33 cellular contexts compared by ENCODE assay signal in the genomic region with DNA sequence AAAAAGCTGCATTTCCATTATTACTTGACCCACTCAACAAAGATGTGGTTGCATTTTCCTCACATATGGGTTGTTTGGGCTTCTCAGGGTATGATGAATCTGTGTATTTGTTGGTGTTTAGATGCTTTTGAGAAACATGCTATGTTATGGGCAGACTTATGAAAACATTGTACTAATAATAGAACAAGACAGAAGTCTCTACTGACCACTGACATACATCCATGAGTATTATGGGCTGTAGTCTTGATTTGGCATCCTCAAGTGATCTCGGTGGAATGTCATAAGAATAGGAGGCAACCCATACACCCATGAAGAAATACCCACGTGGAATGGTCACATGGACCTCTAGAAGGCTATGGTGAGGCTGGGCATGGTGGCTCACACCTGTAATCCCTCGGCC.
"Had no signal": no experiment of that assay in that cellular context is flagged by ENCODE, and none has a peak within 500 bp of the region (broad histone marks: within the 10 kb centered on the region; RNA-seq: fewer than 3 reads in every experiment).

No MANE protein-coding gene starts in this region.

- H3K36me3 Mint-ChIP-seq: activated naive CD8-positive, alpha-beta T cell treated with anti-CD3 and anti-CD28 coated beads for 36 hours had no signal

- ATAC-seq: activated CD8-positive, alpha-beta T cell treated with anti-CD3 and anti-CD28 coated beads for 36 hours; activated T-cell treated with anti-CD3 and anti-CD28 coated beads, Interleukin-2, amount 50 U/mL, for 72 hours; activated T-helper 17 cell treated with anti-CD3 and anti-CD28 coated beads, Interleukin-2, amount 50 U/mL, for 72 hours; PC-3 had no signal

- H3K27ac Mint-ChIP-seq: activated CD4-positive, alpha-beta T cell treated with anti-CD3 and anti-CD28 coated beads, Interleukin-2, amount 10 ng/mL, durations not matched to agents 24 days and 14 days; activated CD8-positive, alpha-beta T cell treated with anti-CD3 and anti-CD28 coated beads for 36 hours; activated naive CD8-positive, alpha-beta T cell treated with anti-CD3 and anti-CD28 coated beads for 36 hours; activated T-cell treated with anti-CD3 and anti-CD28 coated beads, Interleukin-2, amount 50 U/mL, for 72 hours; activated T-helper 17 cell treated with anti-CD3 and anti-CD28 coated beads, Interleukin-2, amount 50 U/mL, for 72 hours; T-helper 1 cell treated with Interleukin-12 subunit alpha and Interleukin-12 subunit beta and Interleukin-4 antibody, amounts not matched to agents 30 μg/mL and 1 μg/mL, for 36 hours; T-helper 2 cell treated with Interferon-gamma antibody and Interleukin-4, amounts not matched to agents 5 μg/mL and 100 μg/mL, for 36 hours had no signal

- H3K4me3 ChIP-seq: ascending aorta, cardiac muscle cell, Peyer's patch, SJSA1 had no signal

- H3K9me3 Mint-ChIP-seq: activated CD4-positive, alpha-beta T cell treated with anti-CD3 and anti-CD28 coated beads, Interleukin-2, amount 10 ng/mL, durations not matched to agents 24 days and 14 days; activated CD8-positive, alpha-beta T cell treated with anti-CD3 and anti-CD28 coated beads for 36 hours; activated naive CD8-positive, alpha-beta T cell treated with anti-CD3 and anti-CD28 coated beads for 36 hours; activated T-cell treated with anti-CD3 and anti-CD28 coated beads, Interleukin-2, amount 50 U/mL, for 72 hours; activated T-helper 17 cell treated with anti-CD3 and anti-CD28 coated beads, Interleukin-2, amount 50 U/mL, for 72 hours; central memory CD8-positive, alpha-beta T cell; T-helper 1 cell treated with Interleukin-12 subunit alpha and Interleukin-12 subunit beta and Interleukin-4 antibody, amounts not matched to agents 30 μg/mL and 1 μg/mL, for 36 hours; T-helper 2 cell treated with Interferon-gamma antibody and Interleukin-4, amounts not matched to agents 5 μg/mL and 100 μg/mL, for 36 hours had no signal

- H3K36me3 ChIP-seq: ascending aorta, cardiac muscle cell, Peyer's patch, SJSA1 had no signal

- H3K4me3 Mint-ChIP-seq: activated CD4-positive, alpha-beta T cell treated with anti-CD3 and anti-CD28 coated beads, Interleukin-2, amount 10 ng/mL, durations not matched to agents 24 days and 14 days; activated CD8-positive, alpha-beta T cell treated with anti-CD3 and anti-CD28 coated beads for 36 hours; activated naive CD8-positive, alpha-beta T cell treated with anti-CD3 and anti-CD28 coated beads for 36 hours; activated T-cell treated with anti-CD3 and anti-CD28 coated beads, Interleukin-2, amount 50 U/mL, for 72 hours; activated T-helper 17 cell treated with anti-CD3 and anti-CD28 coated beads, Interleukin-2, amount 50 U/mL, for 72 hours; central memory CD8-positive, alpha-beta T cell; T-helper 1 cell treated with Interleukin-12 subunit alpha and Interleukin-12 subunit beta and Interleukin-4 antibody, amounts not matched to agents 30 μg/mL and 1 μg/mL, for 36 hours; T-helper 2 cell treated with Interferon-gamma antibody and Interleukin-4, amounts not matched to agents 5 μg/mL and 100 μg/mL, for 36 hours had no signal

- H3K4me1 Mint-ChIP-seq: activated CD4-positive, alpha-beta T cell treated with anti-CD3 and anti-CD28 coated beads, Interleukin-2, amount 10 ng/mL, durations not matched to agents 24 days and 14 days; activated naive CD8-positive, alpha-beta T cell treated with anti-CD3 and anti-CD28 coated beads for 36 hours; activated T-helper 17 cell treated with anti-CD3 and anti-CD28 coated beads, Interleukin-2, amount 50 U/mL, for 72 hours; central memory CD8-positive, alpha-beta T cell had no signal

- H3K27ac ChIP-seq: ascending aorta, cardiac muscle cell, Peyer's patch, SJSA1 had no signal

- H3K4me1 ChIP-seq: ascending aorta, Peyer's patch, SJSA1 had no signal

- DNase-seq: activated CD4-positive, alpha-beta T cell treated with anti-CD3 and anti-CD28 coated beads, Interleukin-2, amount 10 ng/mL, durations not matched to agents 24 days and 14 days; activated CD4-positive, alpha-beta T cell treated with anti-CD3 and anti-CD28 coated beads, Interleukin-2, amount 50 U/mL, for 4 hours; activated CD8-positive, alpha-beta T cell treated with anti-CD3 and anti-CD28 coated beads for 36 hours; activated effector memory CD4-positive, alpha-beta T cell treated with anti-CD3 and anti-CD28 coated beads, Interleukin-2, amount 50 U/mL, for 16 hours; activated naive CD4-positive, alpha-beta T cell; activated naive CD4-positive, alpha-beta T cell treated with anti-CD3 and anti-CD28 coated beads, Interleukin-2, amount 50 U/mL, for 16 hours; activated naive CD8-positive, alpha-beta T cell treated with anti-CD3 and anti-CD28 coated beads for 36 hours; activated T-cell treated with anti-CD3 and anti-CD28 coated beads, Interleukin-2, amount 50 U/mL, for 1 hour; activated T-cell treated with anti-CD3 and anti-CD28 coated beads, Interleukin-2, amount 50 U/mL, for 72 hours; amygdala; NCI-H1092 treated with DMSO at 0.1 percent for 48 hours; NCI-H1417; NCI-H146; NCI-H187; NCI-H2029 treated with DMSO at 0.1 percent for 48 hours; NCI-H2107; NCI-H2171; NCI-H510A; NCI-H526; NCI-H748 treated with DMSO at 0.1 percent for 48 hours; NK-92 treated with Interleukin-12 subunit alpha and Interleukin-12 subunit beta, amount 100 ng/mL, for 24 hours; PC-3; Peyer's patch; RPMI8226; SHP77 treated with DMSO at 0.1 percent for 48 hours; SK-N-SH had no signal

- H3K27me3 Mint-ChIP-seq: activated CD4-positive, alpha-beta T cell treated with anti-CD3 and anti-CD28 coated beads, Interleukin-2, amount 10 ng/mL, durations not matched to agents 24 days and 14 days; activated CD8-positive, alpha-beta T cell treated with anti-CD3 and anti-CD28 coated beads for 36 hours; activated naive CD8-positive, alpha-beta T cell treated with anti-CD3 and anti-CD28 coated beads for 36 hours; activated T-helper 17 cell treated with anti-CD3 and anti-CD28 coated beads, Interleukin-2, amount 50 U/mL, for 72 hours had no signal

- H3K27me3 ChIP-seq: ascending aorta, cardiac muscle cell, Peyer's patch, SJSA1 had no signal

- H3K9me3 ChIP-seq: ascending aorta, Peyer's patch, SJSA1, SK-N-SH had no signal
